Comparison of ENCODE assay signal across 9 cellular contexts in genomic region chr14:32259368-32260013, GRCh38. TPM values are rescaled to one million over a fixed set of nuclear protein-coding genes. Genes with fewer than 3 reads are reported as not detected.
DNase-seq lines count a peak whose midpoint lies in the region; ATAC-seq, FAIRE-seq and TF ChIP-seq lines count a peak whose summit lies in the region.
"Had no signal": no experiment of that assay in that cellular context is flagged by ENCODE, and none has a peak within 500 bp of the region (broad histone marks: within the 10 kb centered on the region; RNA-seq: fewer than 3 reads in every experiment).

No MANE protein-coding gene starts in this region.

- TF ChIP-seq EP300 in H1 (IDR thresholded peaks at IDR 0.05; ENCODE audit: borderline replicate concordance in 1 of 2, low read depth in 2 of 2, low read length in 2 of 2), result no peak

- no peak overlapping the region for H3K14ac ChIP-seq in H1 (ENCODE audit: insufficient read length)

- POLR2A ChIA-PET in A673 (lab: Charles Lee; ENCODE audit: low non-redundant PET), result no interaction called here
- POLR2A ChIA-PET in H1 (lab: Charles Lee; ENCODE audit: partially characterized antibody), result no interaction called here

- no peaks in the 10 kb centered on the region for H4K20me1 ChIP-seq in H1 (replicated peaks in 1 of 2; ENCODE audit: control insufficient read depth in 1 of 2, insufficient read depth in 2 of 2, low read length in 2 of 2)

- H3K4me3 ChIP-seq in A673 (ENCODE audit: low read depth, low read length, poor library complexity, severe bottlenecking) (no peak overlapping the region), NB4 (ENCODE audit: low read depth, low read length) (no peak overlapping the region), H1 (ENCODE audit: extremely low read depth in 1 of 4, insufficient read depth in 2 of 4, low read depth in 3 of 4, low read length in 4 of 4) (no peak overlapping the region)

- ATAC-seq in GM18505 (IDR thresholded peaks at IDR 0.05; ENCODE audit: unreplicated experiment) (peak; percentile 87), HG02623 (IDR thresholded peaks at IDR 0.05; ENCODE audit: unreplicated experiment) (peak; percentile 79)

- no peak overlapping the region for H4K5ac ChIP-seq in H1 (ENCODE audit: insufficient read length, low read depth, low read length)

- H4K91ac ChIP-seq in H1 (replicated peaks; ENCODE audit: insufficient read length, low read length), result no peak overlapping the region

- no peak overlapping the region for H2BK12ac ChIP-seq in H1 (ENCODE audit: low read depth, low read length)

- H3K23me2 ChIP-seq in H1 (ENCODE audit: low read depth, low read length), result no peaks in the 10 kb centered on the region

- H2BK5ac ChIP-seq in H1 (ENCODE audit: low read depth, low read length), result no peak overlapping the region

- H3K9me3 ChIP-seq in A673 (ENCODE audit: low read depth, low read length, poor library complexity, severe bottlenecking), result peaks cover 9% of the 10 kb centered on the region
- peaks cover 5 to 7% of the 10 kb centered on the region in 2 experiments; a peak in 2 of 4 replicates for H3K9me3 ChIP-seq in H1 (ENCODE audit: insufficient read depth in 2 of 2, low read depth in 1 of 2, low read length in 1 of 2)

- no peak overlapping the region for H3K4ac ChIP-seq in H1 (replicated peaks; ENCODE audit: insufficient read length, low read depth, low read length)

- H2BK15ac ChIP-seq in H1 (ENCODE audit: low read length), result no peak overlapping the region

- no peak overlapping the region for H3K4me2 ChIP-seq in H1 (ENCODE audit: insufficient read depth in 1 of 2, low read depth in 2 of 2, low read length in 2 of 2)

- H3K4me1 ChIP-seq in A673 (ENCODE audit: insufficient read depth, low read length, poor library complexity, severe bottlenecking) (peaks cover 12% of the 10 kb centered on the region), H1 (replicated peaks in 1 of 4; ENCODE audit: control insufficient read depth in 3 of 4, insufficient read depth in 4 of 4, low read length in 3 of 4) (no peaks in the 10 kb centered on the region; a peak in 1 of 7 replicates)

- no peak overlapping the region for H2BK20ac ChIP-seq in H1 (ENCODE audit: low read length)

- H2BK120ac ChIP-seq in H1 (replicated peaks; ENCODE audit: low read depth, low read length), result no peak overlapping the region

- TF ChIP-seq CTCF in A673 (conservative IDR thresholded peaks at IDR 0.05; ENCODE audit: low read depth, low read length), result no peak
- no peak for TF ChIP-seq CTCF in NB4 (IDR thresholded peaks at IDR 0.05; ENCODE audit: low read depth, low read length)
- no peak for TF ChIP-seq CTCF in H1 (IDR thresholded peaks at IDR 0.05; ENCODE audit: control extremely low read depth in 1 of 3, insufficient read depth in 1 of 3, low read depth in 1 of 3, low read length in 3 of 3)

- no peaks in the 10 kb centered on the region for H3K79me2 ChIP-seq in H1 (ENCODE audit: control insufficient read depth in 1 of 2, insufficient read depth in 2 of 2, low read length in 2 of 2)

- intact Hi-C loops in A673 (cut with micrococcal nuclease; ENCODE audit: unreplicated experiment), result loop anchor here (5.0 to 10.0 kb wide), 3 partner anchors 208 to 1605 kb away; no protein-coding TSS in a partner anchor

- no peaks in the 10 kb centered on the region for H3K27me3 ChIP-seq in A673 (replicated peaks; ENCODE audit: insufficient read depth, low read depth, low read length, poor library complexity)
- no peaks in the 10 kb centered on the region for H3K27me3 ChIP-seq in H1 (replicated peaks in 1 of 4; ENCODE audit: control insufficient read depth in 3 of 4, extremely low read depth in 1 of 4, insufficient read depth in 3 of 4, low read length in 3 of 4)

- H3K9ac ChIP-seq in H1 (replicated peaks in 1 of 4; ENCODE audit: extremely low read depth in 1 of 4, low read depth in 3 of 4, low read length in 3 of 4), result no peak overlapping the region

- BruUV-seq in A673 (replicated peaks; lab: Mats Ljungman, UMichigan), result no TSS peak

- TF ChIP-seq POLR2A in GM18505 (IDR thresholded peaks at IDR 0.05; ENCODE audit: borderline replicate concordance, extremely low read depth, insufficient read depth, insufficient read length) (no peak), NB4 (IDR thresholded peaks at IDR 0.05; ENCODE audit: extremely low read depth, insufficient read length) (no peak), H1 (IDR thresholded peaks at IDR 0.05; ENCODE audit: control extremely low read depth in 1 of 2, low read depth in 2 of 2, low read length in 2 of 2) (no peak)

- H2AK5ac ChIP-seq in H1 (ENCODE audit: low read depth, low read length), result no peak overlapping the region

- FAIRE-seq in H1 (lab: Jason Lieb, UNC), result no peak
- FAIRE-seq: colon had no signal

- DNase-seq in A673 (ENCODE audit: low spot score) (peak; percentile 69), NB4 (ENCODE audit: low read depth) (peak; percentile 57), H1 (ENCODE audit: low read depth in 1 of 2, low spot score in 2 of 2) (no peak), midbrain (lab: John Stamatoyannopoulos, UW) (no peak), NCI-H82 treated with DMSO at 0.1 percent for 48 hours (lab: John Stamatoyannopoulos, UW; ENCODE audit: unreplicated experiment) (no peak)
- no peak for DNase-seq in stimulated activated naive CD4-positive, alpha-beta T cell (lab: John Stamatoyannopoulos, UW)

- no peaks in the 10 kb centered on the region for H3K36me3 ChIP-seq in A673 (ENCODE audit: insufficient read depth, low read length, poor library complexity, severe bottlenecking)
- no peaks in the 10 kb centered on the region for H3K36me3 ChIP-seq in H1 (ENCODE audit: control insufficient read depth in 2 of 4, insufficient read depth in 4 of 4, low read length in 3 of 4)

- H3K79me1 ChIP-seq in H1 (ENCODE audit: low read depth, low read length), result no peaks in the 10 kb centered on the region

- H3K18ac ChIP-seq in H1 (ENCODE audit: extremely low read depth, low read length), result no peak overlapping the region

- no peak overlapping the region for H2AFZ ChIP-seq in H1 (ENCODE audit: low read length)

- CTCF ChIA-PET in A673 (lab: Charles Lee), result interaction anchor here (1.7 kb wide), 1 partner anchor 301 kb away, joined by 6 read pairs; no protein-coding TSS in a partner anchor
- CTCF ChIA-PET in H1 (lab: Charles Lee; ENCODE audit: partially characterized antibody), result interaction anchor here (0.5 to 2.3 kb wide), 9 partner anchors 9 to 332 kb away, joined by 3 to 7 read pairs (median 3); no protein-coding TSS in a partner anchor

- no peak overlapping the region for H3K23ac ChIP-seq in H1 (ENCODE audit: insufficient read length)

- H3K27ac ChIP-seq in A673 (ENCODE audit: low read depth, low read length, poor library complexity, severe bottlenecking) (no peak overlapping the region), H1 (ENCODE audit: low read depth, low read length) (no peak overlapping the region)

- H3K56ac ChIP-seq in H1 (replicated peaks; ENCODE audit: insufficient read length, low read depth, low read length), result no peak overlapping the region

- no peak for TF ChIP-seq RAD21 in H1 (IDR thresholded peaks at IDR 0.05 in 1 of 2, conservative IDR thresholded peaks at IDR 0.05 in 1 of 2; ENCODE audit: low read depth in 2 of 2, low read length in 2 of 2)

- H4K8ac ChIP-seq in H1 (ENCODE audit: extremely low read depth, insufficient read depth, low read length), result no peak overlapping the region

TF ChIP-seq in H1, 55 proteins besides CTCF, POLR2A, EP300 and RAD21:
- peak; percentile 83; the same call in 1 of the 2 replicates for TF ChIP-seq JUND (IDR thresholded peaks at IDR 0.05; ENCODE audit: low read length)
- TF ChIP-seq MAFK (IDR thresholded peaks at IDR 0.05; ENCODE audit: low read depth, low read length), result no peak

RNA-seq across cellular contexts. Expression of gene RNU6-8, which starts 56.4 kb away (rescaled TPM):
- not detected in 2 replicates for total RNA-seq in A673 (2021)
- total RNA-seq in H1 (2021; fragmentation: NEBNext Ultra II Directional; extraction: Animal tissue kit (Norgen Biotek cat#: 25700)), result not detected in 2 replicates
- not detected in 2 replicates for polyA plus RNA-seq in H1 (2011; rRNA removed)
- polyA plus RNA-seq in H1 (2011; cell fraction: cytosol; rRNA removed), result not detected
- polyA plus RNA-seq in H1 (2011; cell fraction: nucleus; rRNA removed), result not detected
- polyA plus RNA-seq in H1 (2012, experiment 1 of 2), result not detected in 4 replicates
- not detected for polyA plus RNA-seq in H1 (2012, experiment 2 of 2)
- not detected for polyA plus RNA-seq in H1 (2013, experiment 1 of 2)
- polyA plus RNA-seq in H1 (2013, experiment 2 of 2), result not detected
- under 0.01 TPM in 2 replicates for polyA minus RNA-seq in H1 (2011; rRNA and poly(A)+ RNA removed)
- not detected for polyA minus RNA-seq in H1 (2011; cell fraction: cytosol; rRNA and poly(A)+ RNA removed)
- not detected for polyA minus RNA-seq in H1 (2011; cell fraction: nucleus; rRNA and poly(A)+ RNA removed)

RNA-seq across cellular contexts. Expression of gene RNU6-7, which starts 57.6 kb away (rescaled TPM):
- not detected in 2 replicates for total RNA-seq in A673 (2021)
- total RNA-seq in H1 (2021; fragmentation: NEBNext Ultra II Directional; extraction: Animal tissue kit (Norgen Biotek cat#: 25700)), result not detected in 2 replicates
- not detected in 2 replicates for polyA plus RNA-seq in H1 (2011; rRNA removed)
- not detected for polyA plus RNA-seq in H1 (2011; cell fraction: cytosol; rRNA removed)
- not detected for polyA plus RNA-seq in H1 (2011; cell fraction: nucleus; rRNA removed)
- polyA plus RNA-seq in H1 (2012, experiment 1 of 2), result not detected in 4 replicates
- polyA plus RNA-seq in H1 (2012, experiment 2 of 2), result not detected
- not detected for polyA plus RNA-seq in H1 (2013, experiment 1 of 2)
- not detected for polyA plus RNA-seq in H1 (2013, experiment 2 of 2)
- polyA minus RNA-seq in H1 (2011; rRNA and poly(A)+ RNA removed), result under 0.01 TPM in 2 replicates
- polyA minus RNA-seq in H1 (2011; cell fraction: cytosol; rRNA and poly(A)+ RNA removed), result not detected
- polyA minus RNA-seq in H1 (2011; cell fraction: nucleus; rRNA and poly(A)+ RNA removed), result not detected

Comparison
In these comparisons a context has a peak if more than half of its experiments do, and no peak if none do; other contexts are left out.
1. DNase-seq: peak in A673 (single experiment) and NB4 (single experiment); none in H1 (0 of 2), midbrain (single experiment), NCI-H82 treated with DMSO at 0.1 percent for 48 hours (single experiment) and stimulated activated naive CD4-positive, alpha-beta T cell (0 of 6).